13 cellular contexts compared by ENCODE assay signal in genomic region chr4:115537387-115537786, GRCh38.
A peak's percentile ranks its signal among the peaks of the same experiment; 100 is the strongest.
DNase-seq lines count a peak whose midpoint lies in the region; ATAC-seq and TF ChIP-seq lines count a peak whose summit lies in the region.
"Had no signal": no experiment of that assay in that cellular context is flagged by ENCODE, and none has a peak within 500 bp of the region (broad histone marks: within the 10 kb centered on the region; RNA-seq: fewer than 3 reads in every experiment).

No MANE protein-coding gene starts in this region.

- intact Hi-C loops in left colon (cut with DNase I, micrococcal nuclease) = no loop called here
- intact Hi-C loops in activated CD8-positive, alpha-beta T cell treated with anti-CD3 and anti-CD28 coated beads for 36 hours (cut with micrococcal nuclease) = no loop called here

- H3K4me1 Mint-ChIP-seq in stimulated activated naive CD8-positive, alpha-beta T cell treated with anti-CD3 and anti-CD28 coated beads, Interleukin-15, amount 100 ng/mL, for 72 hours = no peaks in the 10 kb centered on the region
- H3K4me1 Mint-ChIP-seq in activated CD8-positive, alpha-beta T cell treated with anti-CD3 and anti-CD28 coated beads for 36 hours (ENCODE audit: low read depth) = no peaks in the 10 kb centered on the region

- H3K9me2 ChIP-seq in Loucy (replicated peaks; ENCODE audit: low read depth, low read length) = no peaks in the 10 kb centered on the region

- no peak for ATAC-seq in stimulated activated naive CD8-positive, alpha-beta T cell treated with anti-CD3 and anti-CD28 coated beads, Interleukin-15, amount 100 ng/mL, for 72 hours
- ATAC-seq in left colon = no peak
- no peak for ATAC-seq in activated CD8-positive, alpha-beta T cell treated with anti-CD3 and anti-CD28 coated beads for 36 hours

- POLR2A ChIA-PET in activated CD8-positive, alpha-beta T cell treated with anti-CD3 and anti-CD28 coated beads for 36 hours (lab: Charles Lee) = no interaction called here

- H3K79me2 ChIP-seq in Loucy (ENCODE audit: insufficient read depth, low read length) (no peaks in the 10 kb centered on the region), smooth muscle cell (ENCODE audit: low read depth) (no peaks in the 10 kb centered on the region)

- H3K36me3 Mint-ChIP-seq in activated CD8-positive, alpha-beta T cell treated with anti-CD3 and anti-CD28 coated beads for 36 hours (ENCODE audit: low read depth) = no peaks in the 10 kb centered on the region

- H3K9me3 Mint-ChIP-seq in stimulated activated naive CD8-positive, alpha-beta T cell treated with anti-CD3 and anti-CD28 coated beads, Interleukin-15, amount 100 ng/mL, for 72 hours = peaks cover 0 to 5% of the 10 kb centered on the region in 2 donors
- no peaks in the 10 kb centered on the region for H3K9me3 Mint-ChIP-seq in activated CD8-positive, alpha-beta T cell treated with anti-CD3 and anti-CD28 coated beads for 36 hours

- H3K4me3 ChIP-seq in Loucy (ENCODE audit: low read length, poor library complexity, severe bottlenecking) = no peak overlapping the region
- H3K4me3 ChIP-seq in cardiac fibroblast (replicated peaks in 1 of 2; ENCODE audit: low read depth in 2 of 2, low read length in 2 of 2) = no peak overlapping the region
- H3K4me3 ChIP-seq in smooth muscle cell = no peak overlapping the region
- H3K4me3 ChIP-seq: testis had no signal

- H3K27me3 ChIP-seq in Loucy (ENCODE audit: insufficient read depth, low read length, poor library complexity, severe bottlenecking) = no peaks in the 10 kb centered on the region
- H3K27me3 ChIP-seq in smooth muscle cell (ENCODE audit: low read depth) = no peaks in the 10 kb centered on the region
- H3K27me3 ChIP-seq: BE2C, testis had no signal

- H3K27me3 Mint-ChIP-seq in stimulated activated naive CD8-positive, alpha-beta T cell treated with anti-CD3 and anti-CD28 coated beads, Interleukin-15, amount 100 ng/mL, for 72 hours = no peaks in the 10 kb centered on the region
- H3K27me3 Mint-ChIP-seq in activated CD8-positive, alpha-beta T cell treated with anti-CD3 and anti-CD28 coated beads for 36 hours = no peaks in the 10 kb centered on the region

- DNase-seq in NCI-H2171 treated with DMSO at 0.1 percent for 48 hours (lab: John Stamatoyannopoulos, UW) = peak; percentile 0
- DNase-seq in NCI-H2171 (lab: John Stamatoyannopoulos, UW) = no peak
- peak; percentile 0 to 1 for DNase-seq in cardiac fibroblast (ENCODE audit: low read depth in 2 of 2)
- no peak for DNase-seq in smooth muscle cell (lab: John Stamatoyannopoulos, UW; ENCODE audit: unreplicated experiment)
- no peak for DNase-seq in stimulated activated naive CD8-positive, alpha-beta T cell treated with anti-CD3 and anti-CD28 coated beads, Interleukin-15, amount 100 ng/mL, for 72 hours
- DNase-seq in left colon = no peak
- DNase-seq in activated CD8-positive, alpha-beta T cell treated with anti-CD3 and anti-CD28 coated beads for 36 hours = no peak
- DNase-seq: activated CD8-positive, alpha-beta memory T cell treated with anti-CD3 and anti-CD28 coated beads, Interleukin-2, amount 50 U/mL, for 4 hours; BE2C; NCI-H524 treated with DMSO at 0.1 percent for 48 hours; T-helper 9 cell; testis had no signal

- TF ChIP-seq CTCF in Loucy (conservative IDR thresholded peaks at IDR 0.05; ENCODE audit: low read length) (peak; percentile 40), cardiac fibroblast (IDR thresholded peaks at IDR 0.05; ENCODE audit: low read depth, low read length) (no peak), smooth muscle cell (IDR thresholded peaks at IDR 0.05; ENCODE audit: borderline replicate concordance, insufficient read depth, poor library complexity, severe bottlenecking) (peak; percentile 44)
- TF ChIP-seq CTCF in activated CD8-positive, alpha-beta T cell treated with anti-CD3 and anti-CD28 coated beads for 36 hours (IDR thresholded peaks at IDR 0.05) = no peak

- H2AFZ ChIP-seq in Loucy (ENCODE audit: low read length) (no peak overlapping the region), smooth muscle cell (ENCODE audit: low read depth) (no peak overlapping the region)

- CTCF ChIA-PET in activated CD8-positive, alpha-beta T cell treated with anti-CD3 and anti-CD28 coated beads for 36 hours (lab: Charles Lee) = no interaction called here

- no peak overlapping the region for H3K27ac ChIP-seq in smooth muscle cell (ENCODE audit: low read depth)
- H3K27ac ChIP-seq: testis had no signal

- H3F3A ChIP-seq in Loucy (ENCODE audit: low read depth) = no peaks in the 10 kb centered on the region
- H3F3A ChIP-seq in smooth muscle cell (ENCODE audit: low read depth) = no peaks in the 10 kb centered on the region

- H3K36me3 ChIP-seq in Loucy (ENCODE audit: insufficient read depth, low read length) = no peaks in the 10 kb centered on the region
- no peaks in the 10 kb centered on the region for H3K36me3 ChIP-seq in smooth muscle cell (ENCODE audit: low read depth)
- H3K36me3 ChIP-seq: BE2C had no signal

- no peak overlapping the region for H3K27ac Mint-ChIP-seq in stimulated activated naive CD8-positive, alpha-beta T cell treated with anti-CD3 and anti-CD28 coated beads, Interleukin-15, amount 100 ng/mL, for 72 hours
- H3K27ac Mint-ChIP-seq in activated CD8-positive, alpha-beta T cell treated with anti-CD3 and anti-CD28 coated beads for 36 hours = no peak overlapping the region

- H3K9me3 ChIP-seq in Loucy (ENCODE audit: insufficient read depth, low read depth, low read length) (no peaks in the 10 kb centered on the region), smooth muscle cell (replicated peaks; ENCODE audit: low read depth) (no peaks in the 10 kb centered on the region)
- H3K9me3 ChIP-seq: BE2C, testis had no signal

- no peaks in the 10 kb centered on the region for H4K20me1 ChIP-seq in Loucy (ENCODE audit: insufficient read depth, low read length, poor library complexity, severe bottlenecking)
- no peaks in the 10 kb centered on the region for H4K20me1 ChIP-seq in smooth muscle cell (ENCODE audit: low read depth)

- H3K9ac ChIP-seq in Loucy (ENCODE audit: low read depth, low read length, poor library complexity, severe bottlenecking) = no peak overlapping the region
- no peak overlapping the region for H3K9ac ChIP-seq in smooth muscle cell (ENCODE audit: low read depth)

- H3K4me2 ChIP-seq in Loucy (ENCODE audit: low read depth, low read length, poor library complexity, severe bottlenecking) (no peak overlapping the region), smooth muscle cell (no peak overlapping the region)

- H3K4me1 ChIP-seq in Loucy (ENCODE audit: insufficient read depth, low read length, poor library complexity, severe bottlenecking) (no peaks in the 10 kb centered on the region), smooth muscle cell (ENCODE audit: low read depth) (no peaks in the 10 kb centered on the region)
- H3K4me1 ChIP-seq: BE2C, testis had no signal

- WGBS in smooth muscle cell (ENCODE audit: low lambda C conversion rate) = 91% methylated on average over 2 of the region's 2 CpGs

- H3K4me3 Mint-ChIP-seq in stimulated activated naive CD8-positive, alpha-beta T cell treated with anti-CD3 and anti-CD28 coated beads, Interleukin-15, amount 100 ng/mL, for 72 hours = no peak overlapping the region
- H3K4me3 Mint-ChIP-seq in activated CD8-positive, alpha-beta T cell treated with anti-CD3 and anti-CD28 coated beads for 36 hours = no peak overlapping the region

Comparison
In these comparisons a context has a peak if more than half of its experiments do, and no peak if none do; other contexts are left out.
1. DNase-seq: peak in NCI-H2171 treated with DMSO at 0.1 percent for 48 hours (single experiment) and cardiac fibroblast (2 of 2); none in NCI-H2171 (single experiment), smooth muscle cell (single experiment), stimulated activated naive CD8-positive, alpha-beta T cell treated with anti-CD3 and anti-CD28 coated beads, Interleukin-15, amount 100 ng/mL, for 72 hours (0 of 2), left colon (0 of 2) and activated CD8-positive, alpha-beta T cell treated with anti-CD3 and anti-CD28 coated beads for 36 hours (single experiment).
2. CTCF ChIP-seq: peak in Loucy (single experiment) and smooth muscle cell (single experiment); none in cardiac fibroblast (single experiment) and activated CD8-positive, alpha-beta T cell treated with anti-CD3 and anti-CD28 coated beads for 36 hours (single experiment).